ENCODE assay signal across 8 cellular contexts in genomic region chr4:99949999-99950912, GRCh38. TPM values are rescaled to one million over a fixed set of nuclear protein-coding genes. Genes with fewer than 3 reads are reported as not detected.
A peak's percentile ranks its signal among the peaks of the same experiment; 100 is the strongest.
DNase-seq lines count a peak whose midpoint lies in the region; ATAC-seq, FAIRE-seq and TF ChIP-seq lines count a peak whose summit lies in the region.

Gene H2AZ1, minus strand, starts transcription at chr4:99950275. Its CDS starts 105 bp downstream, at chr4:99950170.

- peak within 1 kb of the TSS; percentile 91 for H3K18ac ChIP-seq in H1 (ENCODE audit: extremely low read depth, low read length)

- peak within 1 kb of the TSS; percentile 65 to 86 for H3K4me2 ChIP-seq in H1 (ENCODE audit: insufficient read depth in 1 of 2, low read depth in 2 of 2, low read length in 2 of 2)

- H2BK120ac ChIP-seq in H1 (replicated peaks; ENCODE audit: low read depth, low read length): peak within 1 kb of the TSS; percentile 94

- POLR2A ChIA-PET in activated CD8-positive, alpha-beta memory T cell treated with anti-CD3 and anti-CD28 coated beads for 36 hours (lab: Charles Lee): interaction anchor here (0.6 to 2.0 kb wide), 5 partner anchors 24 to 1065 kb away, joined by 3 to 8 read pairs (median 4); partner anchors contain the start of genes LAMTOR3 and TRMT10A
- POLR2A ChIA-PET in H1 (lab: Charles Lee; ENCODE audit: partially characterized antibody): interaction anchor here (0.6 to 2.1 kb wide), 19 partner anchors 8 to 861 kb away, joined by 3 to 9 read pairs (median 4); partner anchors contain the start of genes ADH5, LAMTOR3 and TRMT10A

- H2AK5ac ChIP-seq in H1 (ENCODE audit: low read depth, low read length): peak within 1 kb of the TSS; percentile 49

- peak within 1 kb of the TSS; percentile 100 for H4K5ac ChIP-seq in H1 (ENCODE audit: insufficient read length, low read depth, low read length)

- CTCF ChIA-PET in activated CD8-positive, alpha-beta memory T cell treated with anti-CD3 and anti-CD28 coated beads for 36 hours (lab: Charles Lee): no interaction called here
- CTCF ChIA-PET in H1 (lab: Charles Lee; ENCODE audit: partially characterized antibody): interaction anchor here (0.7 kb wide), 1 partner anchor 90 kb away, joined by 3 read pairs; no protein-coding TSS in a partner anchor

- H3K23me2 ChIP-seq in H1 (ENCODE audit: low read depth, low read length): peaks cover 4% of the 10 kb centered on the region

- peak; percentile 58 for ATAC-seq in GM21367 (IDR thresholded peaks at IDR 0.05; ENCODE audit: unreplicated experiment)

- H4K8ac ChIP-seq in H1 (ENCODE audit: extremely low read depth, insufficient read depth, low read length): peak within 1 kb of the TSS; percentile 99

- peak within 1 kb of the TSS; percentile 82; the same call in 1 of the 2 replicates for H2BK12ac ChIP-seq in H1 (ENCODE audit: low read depth, low read length)

- peak within 1 kb of the TSS; percentile 95 for H3K56ac ChIP-seq in H1 (replicated peaks; ENCODE audit: insufficient read length, low read depth, low read length)

- H3K36me3 ChIP-seq in H1 (ENCODE audit: control insufficient read depth in 2 of 4, insufficient read depth in 4 of 4, low read length in 3 of 4): peaks cover 9 to 20% (median 12%) of the 10 kb centered on the region in 4 experiments

- H3K14ac ChIP-seq in H1 (ENCODE audit: insufficient read length): peak within 1 kb of the TSS; percentile 78

- no peak for FAIRE-seq in H1 (lab: Jason Lieb, UNC)

- H2BK15ac ChIP-seq in H1 (ENCODE audit: low read length): peak within 1 kb of the TSS; percentile 34; the same call in 1 of the 2 replicates

- H2AFZ ChIP-seq in H1 (ENCODE audit: low read length): peak within 1 kb of the TSS; percentile 91

- H4K20me1 ChIP-seq in H1 (replicated peaks in 1 of 2; ENCODE audit: control insufficient read depth in 1 of 2, insufficient read depth in 2 of 2, low read length in 2 of 2): peaks cover 7 to 9% of the 10 kb centered on the region in 2 experiments

- TF ChIP-seq CTCF in H1 (IDR thresholded peaks at IDR 0.05; ENCODE audit: control extremely low read depth in 1 of 3, insufficient read depth in 1 of 3, low read depth in 1 of 3, low read length in 3 of 3): no peak

- peak within 1 kb of the TSS; percentile 97 for H2BK5ac ChIP-seq in H1 (ENCODE audit: low read depth, low read length)

- TF ChIP-seq POLR2A in H1 (IDR thresholded peaks at IDR 0.05; ENCODE audit: control extremely low read depth in 1 of 2, low read depth in 2 of 2, low read length in 2 of 2): peak; percentile 100

- H3K9ac ChIP-seq in H1 (replicated peaks in 1 of 4; ENCODE audit: extremely low read depth in 1 of 4, low read depth in 3 of 4, low read length in 3 of 4): peak within 1 kb of the TSS; percentile 95 to 100 (median 99)

- H3K4ac ChIP-seq in H1 (replicated peaks; ENCODE audit: insufficient read length, low read depth, low read length): peak within 1 kb of the TSS; percentile 100

- H3K9me3 ChIP-seq in H1 (ENCODE audit: insufficient read depth in 2 of 2, low read depth in 1 of 2, low read length in 1 of 2): no peaks in the 10 kb centered on the region

- DNase-seq in COR-L47 (lab: John Stamatoyannopoulos, UW): peak; percentile 100
- peak; percentile 93 for DNase-seq in HT1080 (ENCODE audit: low read depth)
- peak; percentile 97 to 98 for DNase-seq in NOMO-1 (lab: John Stamatoyannopoulos, UW; ENCODE audit: unreplicated experiment in 2 of 2)
- peak; percentile 94 to 96 for DNase-seq in H1 (ENCODE audit: low read depth in 1 of 2, low spot score in 2 of 2)
- DNase-seq in medulla oblongata (ENCODE audit: extremely low spot score): peak; percentile 100
- peak; percentile 96 for DNase-seq in stimulated activated CD8-positive, alpha-beta memory T cell treated with anti-CD3 and anti-CD28 coated beads, Interleukin-12 subunit alpha, Interleukin-12 subunit beta, amount 100 ng/mL, for 1 hour (ENCODE audit: low read depth)

- H3K23ac ChIP-seq in H1 (ENCODE audit: insufficient read length): no peak within 1 kb of the TSS

- H3K79me2 ChIP-seq in H1 (ENCODE audit: control insufficient read depth in 1 of 2, insufficient read depth in 2 of 2, low read length in 2 of 2): peaks cover 0 to 28% of the 10 kb centered on the region in 2 experiments; a peak in 2 of 4 replicates

- TF ChIP-seq EP300 in H1 (IDR thresholded peaks at IDR 0.05; ENCODE audit: borderline replicate concordance in 1 of 2, low read depth in 2 of 2, low read length in 2 of 2): no peak

- TF ChIP-seq RAD21 in H1 (IDR thresholded peaks at IDR 0.05 in 1 of 2, conservative IDR thresholded peaks at IDR 0.05 in 1 of 2; ENCODE audit: low read depth in 2 of 2, low read length in 2 of 2): no peak; a peak in 1 of 4 replicates

- no peak within 1 kb of the TSS for H2BK20ac ChIP-seq in H1 (ENCODE audit: low read length)

- 2% methylated on average over 45 of the region's 76 CpGs; no CpG with 5 or more reads in 1 of the 2 experiments for WGBS in H1 (ENCODE audit: extremely low coverage in 1 of 2, insufficient coverage in 1 of 2, insufficient read length in 1 of 2, insufficient replicate concordance in 2 of 2, low coverage in 1 of 2, low lambda C conversion rate in 2 of 2, missing lambda C conversion rate in 1 of 2), 2 experiments

- H3K27ac ChIP-seq in H1 (ENCODE audit: low read depth, low read length): peak within 1 kb of the TSS; percentile 99

- H3K27me3 ChIP-seq in H1 (replicated peaks in 1 of 4; ENCODE audit: control insufficient read depth in 3 of 4, extremely low read depth in 1 of 4, insufficient read depth in 3 of 4, low read length in 3 of 4): no peaks in the 10 kb centered on the region

- peaks cover 0 to 14% (median 6%) of the 10 kb centered on the region in 4 experiments; a peak in 5 of 7 replicates for H3K4me1 ChIP-seq in H1 (replicated peaks in 1 of 4; ENCODE audit: control insufficient read depth in 3 of 4, insufficient read depth in 4 of 4, low read length in 3 of 4)

- peak within 1 kb of the TSS; percentile 97 for H4K91ac ChIP-seq in H1 (replicated peaks; ENCODE audit: insufficient read length, low read length)

- H3K79me1 ChIP-seq in H1 (ENCODE audit: low read depth, low read length): no peaks in the 10 kb centered on the region

- H3K4me3 ChIP-seq in H1 (ENCODE audit: extremely low read depth in 1 of 4, insufficient read depth in 2 of 4, low read depth in 3 of 4, low read length in 4 of 4): peak within 1 kb of the TSS; percentile 96 to 100 (median 100)

TF ChIP-seq in H1, 55 proteins besides CTCF, POLR2A, EP300 and RAD21 (continues in another document):
- TF ChIP-seq USF2 (IDR thresholded peaks at IDR 0.05; ENCODE audit: low read length) (peak; percentile 91), SP2 (IDR thresholded peaks at IDR 0.05; ENCODE audit: low read length) (peak; percentile 42; the same call in 1 of the 2 replicates), SIN3A (conservative IDR thresholded peaks at IDR 0.05 in 1 of 2, IDR thresholded peaks at IDR 0.05 in 1 of 2; ENCODE audit: low read depth in 1 of 2, low read length in 2 of 2) (peak in 1 of 2 experiments; percentile 87; a peak in 1 of 4 replicates), KDM4A (IDR thresholded peaks at IDR 0.05; ENCODE audit: low read depth, low read length, severe bottlenecking) (no peak), RXRA (IDR thresholded peaks at IDR 0.05; ENCODE audit: insufficient read depth, low read depth, low read length) (no peak), EZH2 (IDR thresholded peaks at IDR 0.05; ENCODE audit: low read depth, low read length, severe bottlenecking) (no peak), BCL11A (IDR thresholded peaks at IDR 0.05; ENCODE audit: low read depth in 2 of 2, low read length in 2 of 2) (no peak), SP1 (IDR thresholded peaks at IDR 0.05; ENCODE audit: low read depth, low read length) (peak; percentile 89), SIRT6 (IDR thresholded peaks at IDR 0.05; ENCODE audit: low read length) (no peak), JUN (IDR thresholded peaks at IDR 0.05; ENCODE audit: low read depth, low read length) (no peak), TAF1 (IDR thresholded peaks at IDR 0.05; ENCODE audit: low read depth, low read length) (peak; percentile 99), SUZ12 (IDR thresholded peaks at IDR 0.05; ENCODE audit: low read length) (no peak), GABPA (IDR thresholded peaks at IDR 0.05; ENCODE audit: borderline replicate concordance, insufficient read depth, low read length) (no peak), POU5F1 (IDR thresholded peaks at IDR 0.05; ENCODE audit: low read depth, low read length) (no peak), TAF7 (optimal IDR thresholded peaks at IDR 0.05; ENCODE audit: borderline replicate concordance, low read depth, low read length) (peak; percentile 99), TEAD4 (IDR thresholded peaks at IDR 0.05; ENCODE audit: low read depth, low read length) (peak; percentile 74), BACH1 (IDR thresholded peaks at IDR 0.05; ENCODE audit: low read length) (no peak), BRCA1 (IDR thresholded peaks at IDR 0.05; ENCODE audit: low read depth, low read length) (no peak), CBX8 (IDR thresholded peaks at IDR 0.05; ENCODE audit: borderline replicate concordance, low read depth, low read length) (no peak), KDM5A (IDR thresholded peaks at IDR 0.05; ENCODE audit: low read length) (no peak; the same call in 1 of the 2 replicates), CHD2 (IDR thresholded peaks at IDR 0.05; ENCODE audit: low read length) (peak; percentile 75)

RNA-seq across cellular contexts. Expression of gene H2AZ1, which starts in this region (rescaled TPM):
- total RNA-seq in HT1080 (2014; rRNA removed; shearing (Covaris generic)): 1,059 and 1,227 TPM in 2 replicates
- 1,071 and 1,110 TPM in 2 replicates for polyA plus RNA-seq in HT1080 (2015; cell fraction: cytosol; rRNA removed)
- 538 and 678 TPM in 2 replicates for polyA plus RNA-seq in HT1080 (2015; cell fraction: nucleus; rRNA removed)
- total RNA-seq in activated CD8-positive, alpha-beta memory T cell treated with anti-CD3 and anti-CD28 coated beads for 36 hours: 100 to 1,000 TPM; 640 to 651 TPM
- 881 and 898 TPM in 2 replicates for total RNA-seq in H1 (2021; fragmentation: NEBNext Ultra II Directional; extraction: Animal tissue kit (Norgen Biotek cat#: 25700))
- polyA plus RNA-seq in H1 (2011; rRNA removed): 455 and 831 TPM in 2 replicates
- 922 TPM for polyA plus RNA-seq in H1 (2011; cell fraction: cytosol; rRNA removed)
- 336 TPM for polyA plus RNA-seq in H1 (2011; cell fraction: nucleus; rRNA removed)
- polyA plus RNA-seq in H1 (2012, experiment 1 of 2): 808 to 1,217 TPM (median 967 TPM) in 4 replicates
- 742 TPM for polyA plus RNA-seq in H1 (2012, experiment 2 of 2)
- 561 TPM for polyA plus RNA-seq in H1 (2013, experiment 1 of 2)
- polyA plus RNA-seq in H1 (2013, experiment 2 of 2): 491 TPM
- polyA minus RNA-seq in H1 (2011; rRNA and poly(A)+ RNA removed): 389 and 469 TPM in 2 replicates
- polyA minus RNA-seq in H1 (2011; cell fraction: cytosol; rRNA and poly(A)+ RNA removed): 204 TPM
- polyA minus RNA-seq in H1 (2011; cell fraction: nucleus; rRNA and poly(A)+ RNA removed): 182 TPM

Comparison
In these comparisons a context has a peak if more than half of its experiments do, and no peak if none do; other contexts are left out.
1. Peak in every context shown above with its lines: DNase-seq, ATAC-seq, H3K4me3 ChIP-seq and H3K27ac ChIP-seq.